In the genomic region with DNA sequence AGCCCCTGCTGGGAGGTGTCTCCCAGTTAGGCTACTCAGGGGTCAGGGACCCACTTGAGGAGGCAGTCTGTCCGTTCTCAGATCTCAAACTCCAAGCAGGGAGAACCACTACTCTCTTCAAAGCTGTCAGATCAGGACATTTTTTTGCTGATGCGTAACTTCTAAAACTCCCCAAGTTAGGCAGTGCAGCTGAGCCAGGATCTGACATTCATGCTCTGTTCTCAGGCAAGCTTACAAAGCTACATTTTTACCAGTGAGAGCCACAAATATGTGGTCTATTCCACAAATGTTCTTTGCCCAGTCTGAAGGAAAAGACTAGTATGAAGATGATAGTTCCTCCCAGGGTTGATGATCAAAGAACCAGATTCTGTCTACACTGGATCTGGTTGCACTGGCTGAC, we compare ENCODE assay signal across 20 cellular contexts.
DNase-seq lines count a peak whose midpoint lies in the region; ATAC-seq, FAIRE-seq and TF ChIP-seq lines count a peak whose summit lies in the region.
"Had no signal": no experiment of that assay in that cellular context is flagged by ENCODE, and none has a peak within 500 bp of the region (broad histone marks: within the 10 kb centered on the region; RNA-seq: fewer than 3 reads in every experiment).

No MANE protein-coding gene starts in this region.

- TF ChIP-seq RAD21 in A549 (conservative IDR thresholded peaks at IDR 0.05 in 1 of 2, IDR thresholded peaks at IDR 0.05 in 1 of 2) (no peak), K562 (CRISPR knock-in tag; conservative IDR thresholded peaks at IDR 0.05 in 1 of 2, IDR thresholded peaks at IDR 0.05 in 1 of 2) (no peak)

- ATAC-seq in A549: no peak
- no peak for ATAC-seq in K562
- no peak for ATAC-seq in HG03196 (IDR thresholded peaks at IDR 0.05; ENCODE audit: unreplicated experiment)
- ATAC-seq: SK-N-SH treated with all-trans-retinoic acid at 6 μM for 48 hours; stimulated activated naive CD8-positive, alpha-beta T cell treated with anti-CD3 and anti-CD28 coated beads, Interleukin-15, Interleukin-2, amounts not matched to agents 100 U/mL and 50 U/mL, for 24 hours had no signal

- H3K4me2 ChIP-seq in A549: no peak overlapping the region; the same call in 2 of the 3 replicates
- no peak overlapping the region for H3K4me2 ChIP-seq in K562 (ENCODE audit: insufficient read depth, low read length)

- H3K9me3 ChIP-seq in A549 (peaks cover 7% of the 10 kb centered on the region; the same call in 1 of the 3 replicates), HUES48 (ENCODE audit: control insufficient read depth, insufficient read depth, low read length) (no peaks in the 10 kb centered on the region), K562 (replicated peaks; ENCODE audit: control insufficient read depth, insufficient read depth, low read depth, low read length) (no peaks in the 10 kb centered on the region; the same call in none of the 2 replicates)
- H3K9me3 ChIP-seq: ascending aorta, upper lobe of left lung had no signal

- H3K4me1 ChIP-seq in A549 (peaks cover 28% of the 10 kb centered on the region), HUES48 (ENCODE audit: control insufficient read depth, insufficient read depth, low read length) (peaks cover 6% of the 10 kb centered on the region), K562 (replicated peaks in 1 of 2; ENCODE audit: control insufficient read depth in 2 of 2, insufficient read depth in 2 of 2, low read length in 2 of 2) (peaks cover 6 to 27% of the 10 kb centered on the region in 2 experiments; a peak in 4 of 5 replicates)
- H3K4me1 ChIP-seq: ascending aorta, upper lobe of left lung had no signal

- no peaks in the 10 kb centered on the region for H3K9me1 ChIP-seq in K562 (ENCODE audit: control insufficient read depth, insufficient read depth, low read length)

- POLR2A ChIA-PET in A549 (lab: Yijun Ruan, JAX) (no interaction called here), K562 (lab: Yijun Ruan, JAX) (interaction anchor here (0.6 kb wide), 1 partner anchor 187 kb away, joined by 3 read pairs; no protein-coding TSS in a partner anchor)

- TF ChIP-seq EP300 in A549 (IDR thresholded peaks at IDR 0.05) (no peak), K562 (IDR thresholded peaks at IDR 0.05; ENCODE audit: low read length) (no peak)

- BruUV-seq in K562 (replicated peaks; lab: Mats Ljungman, UMichigan): no TSS peak

- no peaks in the 10 kb centered on the region for H3K36me3 ChIP-seq in HUES48 (ENCODE audit: control insufficient read depth, insufficient read depth, low read length)
- no peaks in the 10 kb centered on the region for H3K36me3 ChIP-seq in K562 (ENCODE audit: control insufficient read depth, insufficient read depth, low read length)
- H3K36me3 ChIP-seq: ascending aorta, upper lobe of left lung had no signal

- no peak overlapping the region for H3K9ac ChIP-seq in HUES48 (ENCODE audit: low read depth, low read length)
- no peak overlapping the region for H3K9ac ChIP-seq in K562 (ENCODE audit: insufficient read depth in 1 of 2, low read depth in 2 of 2, low read length in 2 of 2)

- CTCF ChIA-PET in A549 (lab: Yijun Ruan, JAX): interaction anchor here (0.9 to 1.6 kb wide), 3 partner anchors 92 to 99 kb away, joined by 3 to 5 read pairs (median 4); no protein-coding TSS in a partner anchor
- CTCF ChIA-PET in K562 (lab: Yijun Ruan, JAX; ENCODE audit: low intra/inter-chr PET ratio): no interaction called here

- TF ChIP-seq CTCF in A549 (IDR thresholded peaks at IDR 0.05): no peak
- no peak for TF ChIP-seq CTCF in K562 (IDR thresholded peaks at IDR 0.05 in 2 of 3, conservative IDR thresholded peaks at IDR 0.05 in 1 of 3; ENCODE audit: insufficient read depth in 2 of 3, low read depth in 1 of 3, low read length in 3 of 3)

- FAIRE-seq in A549 (lab: Jason Lieb, UNC) (no peak), K562 (lab: Jason Lieb, UNC) (no peak)

- H2AFZ ChIP-seq in K562 (ENCODE audit: low read depth, low read length): peak overlapping the region; percentile 29

- H4K20me1 ChIP-seq in K562 (replicated peaks; ENCODE audit: control insufficient read depth, insufficient read depth, low read length): no peaks in the 10 kb centered on the region

- H3K4me3 ChIP-seq in A549: no peak overlapping the region
- no peak overlapping the region for H3K4me3 ChIP-seq in HUES48 (ENCODE audit: low read depth, low read length)
- no peak overlapping the region for H3K4me3 ChIP-seq in K562
- H3K4me3 ChIP-seq: ascending aorta, upper lobe of left lung had no signal

- WGBS in A549 (ENCODE audit: missing lambda C conversion rate): 100% methylated on average over 2 of the region's 2 CpGs
- 77% methylated on average over 2 of the region's 2 CpGs for WGBS in K562 (ENCODE audit: insufficient coverage, low coverage, missing lambda C conversion rate)

- DNase-seq in A549 (ENCODE audit: low read depth in 1 of 2, low spot score in 1 of 2) (no peak), K562 (ENCODE audit: extremely low read depth in 1 of 4, low spot score in 3 of 4) (no peak), iris pigment epithelial cell (ENCODE audit: low read depth) (peak; percentile 78), NCI-H1694 treated with DMSO at 0.1 percent for 48 hours (lab: John Stamatoyannopoulos, UW) (no peak), NCI-H2029 treated with DMSO at 0.1 percent for 48 hours (lab: John Stamatoyannopoulos, UW) (no peak)
- DNase-seq in activated CD4-positive, alpha-beta T cell treated with anti-CD3 and anti-CD28 coated beads for 1 hour: no peak
- DNase-seq: activated CD4-positive, alpha-beta T cell treated with anti-CD3 and anti-CD28 coated beads for 4 hours; activated CD8-positive, alpha-beta memory T cell treated with anti-CD3 and anti-CD28 coated beads, Interleukin-2, amount 50 U/mL, for 48 hours; activated naive CD4-positive, alpha-beta T cell; erythroblast; islet precursor cell; KG1; NCI-H1092; NCI-H2107; stimulated activated naive CD8-positive, alpha-beta T cell treated with anti-CD3 and anti-CD28 coated beads, Interleukin-15, Interleukin-2, amounts not matched to agents 100 U/mL and 50 U/mL, for 24 hours; upper lobe of left lung had no signal

- H3K27me3 ChIP-seq in HUES48 (ENCODE audit: control insufficient read depth, insufficient read depth, low read length) (no peaks in the 10 kb centered on the region), K562 (ENCODE audit: control insufficient read depth in 2 of 2, insufficient read depth in 2 of 2, low read length in 2 of 2) (no peaks in the 10 kb centered on the region)
- H3K27me3 ChIP-seq: ascending aorta, upper lobe of left lung had no signal

- H3K79me2 ChIP-seq in K562 (ENCODE audit: control insufficient read depth, insufficient read depth, low read length): no peaks in the 10 kb centered on the region

- H3K27ac ChIP-seq in A549 (peak overlapping the region; percentile 85 to 90), HUES48 (ENCODE audit: low read depth, low read length) (peak overlapping the region; percentile 83), K562 (ENCODE audit: extremely low read depth, low read depth, low read length) (no peak overlapping the region)
- H3K27ac ChIP-seq: ascending aorta, upper lobe of left lung had no signal

- in situ Hi-C loops in K562 (cut with MboI): no loop called here

- TF ChIP-seq POLR2A in A549 (IDR thresholded peaks at IDR 0.05; ENCODE audit: low read length) (no peak), K562 (conservative IDR thresholded peaks at IDR 0.05) (no peak)

- intact Hi-C loops in K562 (cut with micrococcal nuclease): loop anchor here (10.0 kb wide), 1 partner anchor 235 kb away; no protein-coding TSS in a partner anchor

TF ChIP-seq in A549, 52 proteins besides CTCF, POLR2A, EP300 and RAD21:
- TF ChIP-seq FOSL2 (IDR thresholded peaks at IDR 0.05): no peak
- TF ChIP-seq FOSL2 (CRISPR knock-in tag; IDR thresholded peaks at IDR 0.05): no peak
- peak; percentile 83 for TF ChIP-seq MAFK (IDR thresholded peaks at IDR 0.05; ENCODE audit: partially characterized antibody)

TF ChIP-seq in K562, 482 proteins besides CTCF, POLR2A, EP300 and RAD21 (continues in another document):
- TF ChIP-seq PRPF4 (IDR thresholded peaks at IDR 0.05; ENCODE audit: insufficient read depth, low read depth, low read length, poor library complexity, severe bottlenecking) (no peak), CC2D1A (IDR thresholded peaks at IDR 0.05) (no peak), ZNF707 (CRISPR knock-in tag; conservative IDR thresholded peaks at IDR 0.05) (no peak), FOXK2 (conservative IDR thresholded peaks at IDR 0.05 in 1 of 2, IDR thresholded peaks at IDR 0.05 in 1 of 2; ENCODE audit: low read depth in 2 of 2) (no peak), ZNF41 (CRISPR knock-in tag; conservative IDR thresholded peaks at IDR 0.05) (no peak), ZNF274 (IDR thresholded peaks at IDR 0.05; ENCODE audit: borderline replicate concordance, low read depth, low read length) (no peak), SNRNP70 (optimal IDR thresholded peaks at IDR 0.05; ENCODE audit: low read depth, low read length) (no peak), ZNF584 (CRISPR knock-in tag; IDR thresholded peaks at IDR 0.05; ENCODE audit: low read depth) (no peak), SETDB1 (IDR thresholded peaks at IDR 0.05; ENCODE audit: low read length) (no peak), WHSC1 (IDR thresholded peaks at IDR 0.05; ENCODE audit: low read length) (no peak), MAFF (IDR thresholded peaks at IDR 0.05; ENCODE audit: low read length) (peak; percentile 63)
- TF ChIP-seq, protein P1, sequence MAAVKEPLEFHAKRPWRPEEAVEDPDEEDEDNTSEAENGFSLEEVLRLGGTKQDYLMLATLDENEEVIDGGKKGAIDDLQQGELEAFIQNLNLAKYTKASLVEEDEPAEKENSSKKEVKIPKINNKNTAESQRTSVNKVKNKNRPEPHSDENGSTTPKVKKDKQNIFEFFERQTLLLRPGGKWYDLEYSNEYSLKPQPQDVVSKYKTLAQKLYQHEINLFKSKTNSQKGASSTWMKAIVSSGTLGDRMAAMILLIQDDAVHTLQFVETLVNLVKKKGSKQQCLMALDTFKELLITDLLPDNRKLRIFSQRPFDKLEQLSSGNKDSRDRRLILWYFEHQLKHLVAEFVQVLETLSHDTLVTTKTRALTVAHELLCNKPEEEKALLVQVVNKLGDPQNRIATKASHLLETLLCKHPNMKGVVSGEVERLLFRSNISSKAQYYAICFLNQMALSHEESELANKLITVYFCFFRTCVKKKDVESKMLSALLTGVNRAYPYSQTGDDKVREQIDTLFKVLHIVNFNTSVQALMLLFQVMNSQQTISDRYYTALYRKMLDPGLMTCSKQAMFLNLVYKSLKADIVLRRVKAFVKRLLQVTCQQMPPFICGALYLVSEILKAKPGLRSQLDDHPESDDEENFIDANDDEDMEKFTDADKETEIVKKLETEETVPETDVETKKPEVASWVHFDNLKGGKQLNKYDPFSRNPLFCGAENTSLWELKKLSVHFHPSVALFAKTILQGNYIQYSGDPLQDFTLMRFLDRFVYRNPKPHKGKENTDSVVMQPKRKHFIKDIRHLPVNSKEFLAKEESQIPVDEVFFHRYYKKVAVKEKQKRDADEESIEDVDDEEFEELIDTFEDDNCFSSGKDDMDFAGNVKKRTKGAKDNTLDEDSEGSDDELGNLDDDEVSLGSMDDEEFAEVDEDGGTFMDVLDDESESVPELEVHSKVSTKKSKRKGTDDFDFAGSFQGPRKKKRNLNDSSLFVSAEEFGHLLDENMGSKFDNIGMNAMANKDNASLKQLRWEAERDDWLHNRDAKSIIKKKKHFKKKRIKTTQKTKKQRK (IDR thresholded peaks at IDR 0.05; ENCODE audit: borderline replicate concordance, low read depth, low read length): no peak
